21 cellular contexts compared by ENCODE assay signal in the genomic region with DNA sequence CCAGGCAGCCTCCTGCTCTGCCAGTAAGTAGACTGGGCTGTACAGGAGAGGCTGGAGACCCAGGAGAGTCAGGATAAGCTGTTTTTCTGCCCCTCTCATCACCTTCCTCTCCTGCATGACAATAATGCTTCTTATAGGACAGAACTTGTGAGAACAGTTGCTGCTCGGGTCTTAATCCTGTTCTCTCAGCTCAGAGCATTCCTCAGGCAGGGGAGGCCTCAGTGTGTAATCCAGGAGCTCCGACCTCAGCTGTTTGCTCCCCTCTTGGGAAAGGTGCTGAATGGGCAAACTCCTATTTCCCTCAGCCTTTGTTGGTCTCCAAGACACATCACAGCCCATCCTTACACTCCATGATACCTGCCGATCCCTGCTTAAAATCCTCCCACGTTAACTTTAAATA.
DNase-seq lines count a peak whose midpoint lies in the region; ATAC-seq and TF ChIP-seq lines count a peak whose summit lies in the region.
"Had no signal": no experiment of that assay in that cellular context is flagged by ENCODE, and none has a peak within 500 bp of the region (broad histone marks: within the 10 kb centered on the region; RNA-seq: fewer than 3 reads in every experiment).

No MANE protein-coding gene starts in this region.

- peak overlapping the region; percentile 83 for H3K4me2 ChIP-seq in Karpas-422 (ENCODE audit: low read depth, low read length, poor library complexity, severe bottlenecking)

- H3K9me3 ChIP-seq in Karpas-422 (ENCODE audit: low read length) = no peaks in the 10 kb centered on the region
- H3K9me3 ChIP-seq: breast epithelium, left lung, mucosa of descending colon, SJSA1 had no signal

- H3K27me3 ChIP-seq in Karpas-422 (ENCODE audit: low read length) = no peaks in the 10 kb centered on the region
- H3K27me3 ChIP-seq: breast epithelium, left lung, SJSA1 had no signal

- H3K4me3 ChIP-seq in Karpas-422 (ENCODE audit: low read length) (peak overlapping the region; percentile 67), choroid plexus epithelial cell (ENCODE audit: low read depth, low read length) (no peak overlapping the region), skeletal muscle cell (ENCODE audit: low read depth, low read length) (no peak overlapping the region)
- H3K4me3 ChIP-seq: breast epithelium, GM12878, left lung, mucosa of descending colon, SJSA1 had no signal

- no peak for TF ChIP-seq CTCF in choroid plexus epithelial cell (conservative IDR thresholded peaks at IDR 0.05; ENCODE audit: low read depth, low read length)

- no peak overlapping the region for H2AFZ ChIP-seq in Karpas-422 (ENCODE audit: low read length)

- no peak for ATAC-seq in GM18498 (IDR thresholded peaks at IDR 0.05; ENCODE audit: unreplicated experiment)
- ATAC-seq: GM12878, left lung, mucosa of descending colon had no signal

- peak overlapping the region; percentile 84 for H3K9ac ChIP-seq in Karpas-422 (ENCODE audit: low read length)

- peaks cover 100% of the 10 kb centered on the region for H3K4me1 ChIP-seq in Karpas-422 (ENCODE audit: low read length)
- H3K4me1 ChIP-seq: breast epithelium had no signal

- no peaks in the 10 kb centered on the region for H3K79me2 ChIP-seq in Karpas-422 (ENCODE audit: low read length)

- no peaks in the 10 kb centered on the region for H3K36me3 ChIP-seq in Karpas-422 (ENCODE audit: insufficient read depth, low read length)
- H3K36me3 ChIP-seq: breast epithelium, left lung, SJSA1 had no signal

- DNase-seq in Karpas-422 = no peak
- peak; percentile 83 for DNase-seq in choroid plexus epithelial cell (ENCODE audit: low read depth)
- peak; percentile 56 for DNase-seq in left kidney (ENCODE audit: low read depth, low spot score)
- DNase-seq in skeletal muscle cell (ENCODE audit: low read depth) = peak; percentile 47
- no peak for DNase-seq in activated CD4-positive, alpha-beta T cell treated with anti-CD3 and anti-CD28 coated beads, Interleukin-2, amount 50 U/mL, for 4 hours
- DNase-seq in activated CD4-positive, CD25-positive, alpha-beta regulatory T cell (lab: John Stamatoyannopoulos, UW) = no peak
- DNase-seq: ACHN; cortex of kidney; DND-41; HCEC 1CT; head of caudate nucleus; left lung; mucosa of descending colon; NCI-H1048; NCI-H1694 treated with DMSO at 0.1 percent for 48 hours; stimulated activated CD8-positive, alpha-beta memory T cell treated with anti-CD3 and anti-CD28 coated beads, Interleukin-4, amount 100 ng/mL, for 48 hours had no signal

- H3K27ac ChIP-seq in Karpas-422 (ENCODE audit: low read length) = peak overlapping the region; percentile 99
- H3K27ac ChIP-seq: breast epithelium, HL-60, left lung, SJSA1 had no signal

- H3K9me2 ChIP-seq in Karpas-422 (replicated peaks; ENCODE audit: insufficient read depth, low read length) = no peaks in the 10 kb centered on the region

- H4K20me1 ChIP-seq in Karpas-422 (ENCODE audit: insufficient read depth, low read depth, low read length) = no peaks in the 10 kb centered on the region

Comparison
In these comparisons a context has a peak if more than half of its experiments do, and no peak if none do; other contexts are left out.
1. DNase-seq: peak in choroid plexus epithelial cell (single experiment), left kidney (single experiment) and skeletal muscle cell (single experiment); none in Karpas-422 (single experiment), activated CD4-positive, alpha-beta T cell treated with anti-CD3 and anti-CD28 coated beads, Interleukin-2, amount 50 U/mL, for 4 hours (0 of 2) and activated CD4-positive, CD25-positive, alpha-beta regulatory T cell (0 of 4).